19 cellular contexts compared by ENCODE assay signal in genomic region chr13:67084066-67084465, GRCh38.
"Had no signal": no experiment of that assay in that cellular context is flagged by ENCODE, and none has a peak within 500 bp of the region (broad histone marks: within the 10 kb centered on the region; RNA-seq: fewer than 3 reads in every experiment).

No MANE protein-coding gene starts in this region.

- H3K9me3 ChIP-seq: body of pancreas, testis had no signal

- H3K4me1 ChIP-seq: body of pancreas, testis had no signal

- H3K36me3 Mint-ChIP-seq: activated naive CD8-positive, alpha-beta T cell; immature natural killer cell; natural killer cell treated with Interleukin-12 subunit alpha and Interleukin-12 subunit beta and Interleukin-15 and Interleukin-18, amount 100 ng/mL, for 72 hours; type B pancreatic cell had no signal

- H3K4me1 Mint-ChIP-seq: immature natural killer cell had no signal

- ATAC-seq: body of pancreas; natural killer cell treated with Interleukin-12 subunit alpha and Interleukin-12 subunit beta and Interleukin-15 and Interleukin-18, amount 100 ng/mL, for 72 hours; stimulated activated naive CD8-positive, alpha-beta T cell treated with anti-CD3 and anti-CD28 coated beads, Interleukin-15, Interleukin-2, amounts not matched to agents 100 U/mL and 50 U/mL, for 24 hours had no signal

- DNase-seq: activated CD4-positive, alpha-beta T cell treated with anti-CD3 and anti-CD28 coated beads, Interleukin-2, amount 50 U/mL, for 4 hours; activated T-cell treated with anti-CD3 and anti-CD28 coated beads for 4 hours; body of pancreas; central memory CD4-positive, alpha-beta T cell; immature natural killer cell; kidney glomerular epithelial cell; nucleus accumbens; posterior cingulate gyrus; retina; stimulated activated naive CD8-positive, alpha-beta T cell treated with anti-CD3 and anti-CD28 coated beads, Interleukin-15, Interleukin-2, amounts not matched to agents 100 U/mL and 50 U/mL, for 24 hours; SW 1271; T-helper 2 cell; testis had no signal

- H3K4me3 Mint-ChIP-seq: activated naive CD8-positive, alpha-beta T cell; activated T-helper 1 cell treated with anti-CD3 and anti-CD28 coated beads, Interleukin-12 subunit alpha, Interleukin-12 subunit beta, Interleukin-2, Interleukin-4 antibody, amounts not matched to agents 30 ng/mL and 10 ng/mL and 1 ng/mL, durations not matched to agents 14 hours and 24 hours and 36 hours; immature natural killer cell; natural killer cell treated with Interleukin-12 subunit alpha and Interleukin-12 subunit beta and Interleukin-15 and Interleukin-18, amount 100 ng/mL, for 72 hours; type B pancreatic cell had no signal

- H3K27me3 ChIP-seq: body of pancreas, testis had no signal

- H3K4me3 ChIP-seq: body of pancreas, coronary artery, lung, testis had no signal

- H3K27ac Mint-ChIP-seq: activated naive CD8-positive, alpha-beta T cell; activated T-helper 1 cell treated with anti-CD3 and anti-CD28 coated beads, Interleukin-12 subunit alpha, Interleukin-12 subunit beta, Interleukin-2, Interleukin-4 antibody, amounts not matched to agents 30 ng/mL and 10 ng/mL and 1 ng/mL, durations not matched to agents 14 hours and 24 hours and 36 hours; immature natural killer cell; natural killer cell treated with Interleukin-12 subunit alpha and Interleukin-12 subunit beta and Interleukin-15 and Interleukin-18, amount 100 ng/mL, for 72 hours; type B pancreatic cell had no signal

- H3K27me3 Mint-ChIP-seq: activated naive CD8-positive, alpha-beta T cell; natural killer cell treated with Interleukin-12 subunit alpha and Interleukin-12 subunit beta and Interleukin-15 and Interleukin-18, amount 100 ng/mL, for 72 hours; type B pancreatic cell had no signal

- H3K9me3 Mint-ChIP-seq: activated T-helper 1 cell treated with anti-CD3 and anti-CD28 coated beads, Interleukin-12 subunit alpha, Interleukin-12 subunit beta, Interleukin-2, Interleukin-4 antibody, amounts not matched to agents 30 ng/mL and 10 ng/mL and 1 ng/mL, durations not matched to agents 14 hours and 24 hours and 36 hours; type B pancreatic cell had no signal

- H3K27ac ChIP-seq: body of pancreas, coronary artery, testis had no signal
